10 cellular contexts compared by ENCODE assay signal in genomic region chr11:117076941-117077659, GRCh38. TPM values are rescaled to one million over a fixed set of nuclear protein-coding genes. Genes with fewer than 3 reads are reported as not detected.
DNase-seq lines count a peak whose midpoint lies in the region; ATAC-seq and TF ChIP-seq lines count a peak whose summit lies in the region.
"Had no signal": no experiment of that assay in that cellular context is flagged by ENCODE, and none has a peak within 500 bp of the region (broad histone marks: within the 10 kb centered on the region; RNA-seq: fewer than 3 reads in every experiment).

No MANE protein-coding gene starts in this region.

- H3K4me1 ChIP-seq in right lobe of liver (peaks cover 0 to 56% (median 25%) of the 10 kb centered on the region in 4 donors), colonic mucosa (peaks cover 7% of the 10 kb centered on the region)

- intact Hi-C loops in right lobe of liver (cut with DNase I) (no loop called here), colonic mucosa (cut with DNase I) (no loop called here)

- H3K27me3 ChIP-seq in right lobe of liver (no peaks in the 10 kb centered on the region), colonic mucosa (no peaks in the 10 kb centered on the region)

- DNase-seq in D341Med (ENCODE audit: low spot score) (peak; percentile 34), SK-N-MC (ENCODE audit: low read depth, low spot score) (no peak), right lobe of liver (peak in 1 of 3 donors; percentile 68), NCI-H345 treated with DMSO at 0.1 percent for 48 hours (lab: John Stamatoyannopoulos, UW; ENCODE audit: unreplicated experiment) (no peak), UCSD-AML1 (lab: John Stamatoyannopoulos, UW; ENCODE audit: unreplicated experiment) (no peak), colonic mucosa (no peak)
- DNase-seq: CD8-positive, alpha-beta memory T cell had no signal

- H3K27ac ChIP-seq in SK-N-MC (peak overlapping the region; percentile 69; the same call in 1 of the 2 replicates), right lobe of liver (peak overlapping the region; percentile 14 to 88 (median 68)), colonic mucosa (no peak overlapping the region)
- H3K27ac ChIP-seq: KMS-11 had no signal

- H3K9ac ChIP-seq in SK-N-MC (ENCODE audit: insufficient read length) (peak overlapping the region; percentile 36), colonic mucosa (ENCODE audit: low read depth in 2 of 2, low read length in 2 of 2) (no peak overlapping the region)
- H3K9ac ChIP-seq: KMS-11 had no signal

- TF ChIP-seq POLR2A in right lobe of liver (IDR thresholded peaks at IDR 0.05), result no peak

- 31% methylated on average over 3 of the region's 3 CpGs for WGBS in right lobe of liver (ENCODE audit: insufficient coverage, low coverage, low lambda C conversion rate, missing lambda C conversion rate)

- H3K4me3 ChIP-seq in SK-N-MC, result peak overlapping the region; percentile 34
- no peak overlapping the region for H3K4me3 ChIP-seq in right lobe of liver
- H3K4me3 ChIP-seq in colonic mucosa, result no peak overlapping the region

- ATAC-seq in HG03095 (IDR thresholded peaks at IDR 0.05; ENCODE audit: unreplicated experiment) (peak; percentile 50), right lobe of liver (peak; percentile 75 to 84 (median 79)), GM21786 (IDR thresholded peaks at IDR 0.05; ENCODE audit: unreplicated experiment) (no peak)

- H3K9me3 ChIP-seq in SK-N-MC (ENCODE audit: low read depth, low read length), result no peaks in the 10 kb centered on the region
- H3K9me3 ChIP-seq in right lobe of liver, result no peaks in the 10 kb centered on the region
- no peaks in the 10 kb centered on the region for H3K9me3 ChIP-seq in colonic mucosa

- TF ChIP-seq CTCF in right lobe of liver (IDR thresholded peaks at IDR 0.05) (no peak), colonic mucosa (IDR thresholded peaks at IDR 0.05) (no peak)

- H3K36me3 ChIP-seq in SK-N-MC (ENCODE audit: insufficient read depth, low read length) (no peaks in the 10 kb centered on the region), right lobe of liver (no peaks in the 10 kb centered on the region), colonic mucosa (no peaks in the 10 kb centered on the region)

RNA-seq across cellular contexts. Expression of gene SIK3, which starts 21.1 kb away (rescaled TPM):
- total RNA-seq in right lobe of liver, result 10 to 100 TPM; 22.0 to 35.4 (median 26.8) TPM
- total RNA-seq in colonic mucosa, result 10 to 100 TPM; 26.7 to 28.0 TPM
